Comparison of ENCODE assay signal across 1 cellular context in the genomic region with DNA sequence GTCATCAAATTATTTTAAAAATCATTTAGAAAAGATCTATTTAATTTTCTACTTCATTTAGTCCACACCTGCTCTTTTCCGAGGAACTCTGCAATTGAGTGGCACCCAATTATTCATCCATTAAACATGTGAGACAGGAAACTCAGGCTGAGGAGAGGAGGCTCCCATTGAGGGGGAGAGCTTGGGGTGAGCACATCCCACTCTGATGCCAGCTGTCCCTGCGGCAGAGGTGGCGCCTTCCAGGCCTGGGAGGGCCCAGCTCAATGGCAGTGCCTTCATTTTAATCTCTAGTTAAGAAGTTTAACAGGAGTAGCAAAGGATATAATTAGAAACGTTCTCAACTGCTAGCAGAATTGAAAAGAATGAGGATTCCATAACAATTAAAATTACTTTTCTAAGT.
TF ChIP-seq lines count a peak whose summit lies in the region.

No MANE protein-coding gene starts in this region.

TF ChIP-seq in GM23338, 12 proteins besides CTCF, POLR2A, EP300 and RAD21 (continued from another document):
- no peak for TF ChIP-seq ZNF114 (CRISPR knock-in tag; IDR thresholded peaks at IDR 0.05)
